ENCODE assay signal across 10 cellular contexts in genomic region chr14:89625988-89626806, GRCh38.
A peak's percentile ranks its signal among the peaks of the same experiment; 100 is the strongest.
DNase-seq lines count a peak whose midpoint lies in the region; ATAC-seq and TF ChIP-seq lines count a peak whose summit lies in the region.
"Had no signal": no experiment of that assay in that cellular context is flagged by ENCODE, and none has a peak within 500 bp of the region (broad histone marks: within the 10 kb centered on the region; RNA-seq: fewer than 3 reads in every experiment).

No MANE protein-coding gene starts in this region.

- H3K27ac Mint-ChIP-seq in activated CD4-positive, alpha-beta memory T cell treated with anti-CD3 and anti-CD28 coated beads, Interleukin-2, amount 10 ng/mL, durations not matched to agents 7 days and 5 days: peak overlapping the region; percentile 74

- H3K27ac ChIP-seq in rectal smooth muscle tissue (ENCODE audit: low read depth, low read length): no peak overlapping the region
- no peak overlapping the region for H3K27ac ChIP-seq in breast epithelium

- peaks cover 69% of the 10 kb centered on the region for H3K4me1 Mint-ChIP-seq in activated T-cell treated with anti-CD3 and anti-CD28 coated beads, Interleukin-2, amount 50 U/mL, for 4 hours (ENCODE audit: low read depth)
- peaks cover 51% of the 10 kb centered on the region for H3K4me1 Mint-ChIP-seq in activated CD4-positive, alpha-beta memory T cell treated with anti-CD3 and anti-CD28 coated beads, Interleukin-2, amount 10 ng/mL, durations not matched to agents 7 days and 5 days

- H3K4me3 ChIP-seq in rectal smooth muscle tissue (ENCODE audit: low read length) (peak overlapping the region; percentile 39), breast epithelium (no peak overlapping the region)
- H3K4me3 ChIP-seq: K562 had no signal

- peaks cover 5% of the 10 kb centered on the region for H3K4me1 ChIP-seq in rectal smooth muscle tissue (ENCODE audit: control insufficient read depth, insufficient read depth, low read length)
- H3K4me1 ChIP-seq in breast epithelium: no peaks in the 10 kb centered on the region

- H3K9ac ChIP-seq in rectal smooth muscle tissue (ENCODE audit: low read length): no peak overlapping the region

- H3K9me3 Mint-ChIP-seq in activated T-cell treated with anti-CD3 and anti-CD28 coated beads, Interleukin-2, amount 50 U/mL, for 4 hours: peaks cover 3% of the 10 kb centered on the region
- peaks cover 20% of the 10 kb centered on the region for H3K9me3 Mint-ChIP-seq in activated CD4-positive, alpha-beta memory T cell treated with anti-CD3 and anti-CD28 coated beads, Interleukin-2, amount 10 ng/mL, durations not matched to agents 7 days and 5 days

- no peaks in the 10 kb centered on the region for H3K27me3 ChIP-seq in rectal smooth muscle tissue (ENCODE audit: control insufficient read depth, insufficient read depth, low read length)
- H3K27me3 ChIP-seq in breast epithelium: no peaks in the 10 kb centered on the region

- CTCF ChIA-PET in activated CD4-positive, alpha-beta memory T cell treated with anti-CD3 and anti-CD28 coated beads, Interleukin-2, amount 10 ng/mL, durations not matched to agents 7 days and 5 days (lab: Charles Lee): no interaction called here

- H3K36me3 ChIP-seq in rectal smooth muscle tissue (ENCODE audit: control insufficient read depth, insufficient read depth, low read length) (no peaks in the 10 kb centered on the region), breast epithelium (no peaks in the 10 kb centered on the region)

- H3K27me3 Mint-ChIP-seq in activated T-cell treated with anti-CD3 and anti-CD28 coated beads, Interleukin-2, amount 50 U/mL, for 4 hours (ENCODE audit: low read depth): no peaks in the 10 kb centered on the region
- H3K27me3 Mint-ChIP-seq in activated CD4-positive, alpha-beta memory T cell treated with anti-CD3 and anti-CD28 coated beads, Interleukin-2, amount 10 ng/mL, durations not matched to agents 7 days and 5 days: no peaks in the 10 kb centered on the region

- TF ChIP-seq POLR2A in breast epithelium (IDR thresholded peaks at IDR 0.05): no peak

- peak; percentile 73 to 78 for ATAC-seq in activated T-cell treated with anti-CD3 and anti-CD28 coated beads, Interleukin-2, amount 50 U/mL, for 4 hours
- ATAC-seq in HG03432 (IDR thresholded peaks at IDR 0.05; ENCODE audit: unreplicated experiment): peak; percentile 38
- ATAC-seq: K562 had no signal

- no peaks in the 10 kb centered on the region for H3K36me3 Mint-ChIP-seq in activated T-cell treated with anti-CD3 and anti-CD28 coated beads, Interleukin-2, amount 50 U/mL, for 4 hours (ENCODE audit: insufficient read depth)
- H3K36me3 Mint-ChIP-seq in activated CD4-positive, alpha-beta memory T cell treated with anti-CD3 and anti-CD28 coated beads, Interleukin-2, amount 10 ng/mL, durations not matched to agents 7 days and 5 days (ENCODE audit: low read depth): peaks cover 27% of the 10 kb centered on the region

- no peak for DNase-seq in activated T-cell treated with anti-CD3 and anti-CD28 coated beads, Interleukin-2, amount 50 U/mL, for 4 hours
- DNase-seq in activated T-cell treated with anti-CD3 and anti-CD28 coated beads, Interleukin-2, amount 50 U/mL, for 48 hours: no peak
- DNase-seq in activated CD4-positive, alpha-beta memory T cell treated with anti-CD3 and anti-CD28 coated beads, Interleukin-2, amount 10 ng/mL, durations not matched to agents 7 days and 5 days: no peak
- DNase-seq in stimulated activated CD8-positive, alpha-beta memory T cell treated with anti-CD3 and anti-CD28 coated beads, Interleukin-4, amount 100 ng/mL, for 48 hours: no peak
- DNase-seq in DMS153 (lab: John Stamatoyannopoulos, UW) (no peak), breast epithelium (ENCODE audit: low spot score in 2 of 2) (no peak)
- DNase-seq: SW 1271 had no signal

- intact Hi-C loops in breast epithelium (cut with DNase I; ENCODE audit: low total_unique reads): no loop called here

- no peaks in the 10 kb centered on the region for H3K9me3 ChIP-seq in breast epithelium

- no peak for TF ChIP-seq CTCF in breast epithelium (IDR thresholded peaks at IDR 0.05)

- POLR2A ChIA-PET in activated CD4-positive, alpha-beta memory T cell treated with anti-CD3 and anti-CD28 coated beads, Interleukin-2, amount 10 ng/mL, durations not matched to agents 7 days and 5 days (lab: Charles Lee): interaction anchor here (2.2 kb wide), 1 partner anchor 15 kb away, joined by 10 read pairs; no protein-coding TSS in a partner anchor

- peak overlapping the region; percentile 17 for H3K4me3 Mint-ChIP-seq in activated T-cell treated with anti-CD3 and anti-CD28 coated beads, Interleukin-2, amount 50 U/mL, for 4 hours
- no peak overlapping the region for H3K4me3 Mint-ChIP-seq in activated CD4-positive, alpha-beta memory T cell treated with anti-CD3 and anti-CD28 coated beads, Interleukin-2, amount 10 ng/mL, durations not matched to agents 7 days and 5 days
